Comparison of ENCODE assay signal across 26 cellular contexts in the genomic region with DNA sequence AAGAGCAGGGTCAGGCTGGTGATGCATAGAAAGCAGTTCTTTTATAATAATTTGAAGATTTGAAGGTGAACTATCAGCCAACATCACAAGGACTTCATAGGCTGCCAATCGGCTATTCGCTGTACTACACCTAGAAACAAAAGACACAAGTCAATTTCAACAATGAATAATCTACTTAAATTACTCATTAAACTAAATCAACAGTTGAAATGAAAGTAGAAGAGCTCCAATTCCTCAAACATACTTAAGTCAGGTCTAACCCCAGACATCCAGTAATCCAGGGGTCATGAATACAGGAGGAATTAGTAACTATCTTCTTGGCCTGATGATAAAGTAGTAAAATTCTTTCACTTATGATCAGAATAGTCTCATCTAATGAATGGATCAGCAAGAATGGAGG.
"Had no signal": no experiment of that assay in that cellular context is flagged by ENCODE, and none has a peak within 500 bp of the region (broad histone marks: within the 10 kb centered on the region; RNA-seq: fewer than 3 reads in every experiment).

No MANE protein-coding gene starts in this region.

- H3K4me1 Mint-ChIP-seq: memory B cell; stimulated activated memory B cell treated with anti-CD40 and anti-IgM and Interleukin-4, amounts not matched to agents 10 μg/mL and 1 μg/mL and 100 μg/mL, for 72 hours had no signal

- H3K27ac ChIP-seq: coronary artery, esophagus squamous epithelium, prostate gland, sigmoid colon, thoracic aorta, tibial nerve, upper lobe of left lung had no signal

- H3K4me3 Mint-ChIP-seq: memory B cell; nephron; stimulated activated memory B cell treated with anti-CD40 and anti-IgM and Interleukin-4, amounts not matched to agents 10 μg/mL and 1 μg/mL and 100 μg/mL, for 72 hours had no signal

- H3K4me3 ChIP-seq: coronary artery, esophagus squamous epithelium, lung, prostate gland, sigmoid colon, thoracic aorta, tibial nerve, upper lobe of left lung had no signal

- H3K27me3 ChIP-seq: esophagus squamous epithelium, sigmoid colon, tibial nerve, upper lobe of left lung had no signal

- ATAC-seq: left colon; left ventricle myocardium superior; right cardiac atrium; stimulated activated memory B cell treated with anti-CD40 and anti-IgM and Interleukin-4, amounts not matched to agents 10 μg/mL and 1 μg/mL and 100 μg/mL, for 72 hours; stimulated activated naive CD8-positive, alpha-beta T cell treated with anti-CD3 and anti-CD28 coated beads, Interleukin-15, Interleukin-2, amounts not matched to agents 100 U/mL and 50 U/mL, for 24 hours had no signal

- H3K27ac Mint-ChIP-seq: stimulated activated memory B cell treated with anti-CD40 and anti-IgM and Interleukin-4, amounts not matched to agents 10 μg/mL and 1 μg/mL and 100 μg/mL, for 72 hours had no signal

- H3K9me3 Mint-ChIP-seq: memory B cell; nephron; stimulated activated memory B cell treated with anti-CD40 and anti-IgM and Interleukin-4, amounts not matched to agents 10 μg/mL and 1 μg/mL and 100 μg/mL, for 72 hours had no signal

- DNase-seq: caudate nucleus; dermis blood vessel endothelial cell; effector memory CD4-positive, alpha-beta T cell; erythroblast; esophagus squamous epithelium; foreskin melanocyte; glutamatergic neuron; hypothalamus; left colon; left ventricle myocardium superior; nucleus accumbens; right cardiac atrium; sigmoid colon; stimulated activated CD4-positive, alpha-beta T cell treated with anti-CD3 and anti-CD28 coated beads, Interleukin-2, amount 100 ng/mL, for 24 hours; stimulated activated CD4-positive, alpha-beta T cell treated with anti-CD3 and anti-CD28 coated beads, Interleukin-4, amount 100 ng/mL, for 24 hours; stimulated activated naive CD8-positive, alpha-beta T cell treated with anti-CD3 and anti-CD28 coated beads, Interleukin-15, Interleukin-2, amounts not matched to agents 100 U/mL and 50 U/mL, for 24 hours; substantia nigra; upper lobe of left lung had no signal

- H3K9me3 ChIP-seq: esophagus squamous epithelium, prostate gland, sigmoid colon, thoracic aorta, tibial nerve, upper lobe of left lung had no signal

- H3K4me1 ChIP-seq: esophagus squamous epithelium, prostate gland, sigmoid colon, tibial nerve, upper lobe of left lung had no signal

- H3K27me3 Mint-ChIP-seq: memory B cell; stimulated activated memory B cell treated with anti-CD40 and anti-IgM and Interleukin-4, amounts not matched to agents 10 μg/mL and 1 μg/mL and 100 μg/mL, for 72 hours had no signal
